In genomic region chr2:173874899-173875247, GRCh38 we compare ENCODE assay signal across 12 cellular contexts.
A peak's percentile ranks its signal among the peaks of the same experiment; 100 is the strongest.
DNase-seq lines count a peak whose midpoint lies in the region; ATAC-seq, FAIRE-seq and TF ChIP-seq lines count a peak whose summit lies in the region.
"Had no signal": no experiment of that assay in that cellular context is flagged by ENCODE, and none has a peak within 500 bp of the region (broad histone marks: within the 10 kb centered on the region; RNA-seq: fewer than 3 reads in every experiment).

No MANE protein-coding gene starts in this region.

- SMC1A ChIA-PET in GM12878 (lab: Charles Lee; ENCODE audit: uncharacterized antibody, unreplicated experiment), result interaction anchor here (0.9 to 1.9 kb wide), 5 partner anchors 10 to 198 kb away, joined by 3 to 5 read pairs (median 3); no protein-coding TSS in a partner anchor

- in situ Hi-C loops in GM12878 (cut with MboI), result no loop called here

- H3K27me3 ChIP-seq in GM12878 (replicated peaks in 1 of 2; ENCODE audit: control insufficient read depth in 2 of 2, insufficient read depth in 2 of 2, low read length in 1 of 2) (no peaks in the 10 kb centered on the region), PC-3 (ENCODE audit: low read length) (no peaks in the 10 kb centered on the region), BE2C (no peaks in the 10 kb centered on the region)
- H3K27me3 ChIP-seq: adrenal gland had no signal

- H3K4me1 ChIP-seq in GM12878 (ENCODE audit: control insufficient read depth, insufficient read depth, low read length) (peaks cover 12% of the 10 kb centered on the region), PC-3 (ENCODE audit: insufficient read depth, low read length) (peaks cover 10% of the 10 kb centered on the region), BE2C (no peaks in the 10 kb centered on the region)
- H3K4me1 ChIP-seq: adrenal gland had no signal

- DNase-seq in GM12865 (ENCODE audit: low read depth) (peak; percentile 80), GM12878 (ENCODE audit: low read depth, low spot score) (peak; percentile 84), PC-3 (no peak), DMS53 treated with DMSO at 0.1 percent for 48 hours (lab: John Stamatoyannopoulos, UW; ENCODE audit: unreplicated experiment) (no peak), BE2C (no peak), RWPE1 (ENCODE audit: low spot score) (no peak)
- DNase-seq: CD4-positive, alpha-beta T cell; NCI-H1694 had no signal

- ATAC-seq in GM19467 (IDR thresholded peaks at IDR 0.05; ENCODE audit: unreplicated experiment) (peak; percentile 96), HG03103 (IDR thresholded peaks at IDR 0.05; ENCODE audit: low read depth, unreplicated experiment) (peak; percentile 85), GM12878 (peak; percentile 99), PC-3 (no peak)

- H3K9me3 ChIP-seq in GM12878 (replicated peaks; ENCODE audit: control insufficient read depth, insufficient read depth, low read length), result no peaks in the 10 kb centered on the region; the same call in 2 of the 3 replicates
- no peaks in the 10 kb centered on the region for H3K9me3 ChIP-seq in PC-3 (ENCODE audit: low read length)
- no peaks in the 10 kb centered on the region for H3K9me3 ChIP-seq in BE2C
- H3K9me3 ChIP-seq: adrenal gland had no signal

- RAD21 ChIA-PET in GM12878 (lab: Charles Lee; ENCODE audit: unreplicated experiment), result interaction anchor here (1.0 kb wide), 1 partner anchor 24 kb away, joined by 3 read pairs; no protein-coding TSS in a partner anchor

- TF ChIP-seq EP300 in GM12878 (IDR thresholded peaks at IDR 0.05; ENCODE audit: borderline replicate concordance in 1 of 2, control insufficient read depth in 1 of 2, low read depth in 2 of 2, low read length in 2 of 2), result no peak

- no peaks in the 10 kb centered on the region for H3F3A ChIP-seq in PC-3 (ENCODE audit: low read length, unreplicated experiment)

- H3K9ac ChIP-seq in GM12878 (ENCODE audit: control insufficient read depth, insufficient read depth, low read length), result peak overlapping the region; percentile 4; the same call in 1 of the 2 replicates
- H3K9ac ChIP-seq in PC-3 (ENCODE audit: low read length), result no peak overlapping the region

- H3K4me2 ChIP-seq in GM12878 (ENCODE audit: control insufficient read depth, insufficient read depth) (peak overlapping the region; percentile 69), PC-3 (ENCODE audit: low read length) (no peak overlapping the region)

- H3K27ac ChIP-seq in GM12878 (ENCODE audit: control insufficient read depth, insufficient read depth), result no peak overlapping the region
- no peak overlapping the region for H3K27ac ChIP-seq in PC-3 (ENCODE audit: low read length)
- no peak overlapping the region for H3K27ac ChIP-seq in RWPE1
- H3K27ac ChIP-seq: VCaP had no signal

- BruUV-seq in GM12878 (replicated peaks; lab: Mats Ljungman, UMichigan) (no TSS peak), PC-3 (replicated peaks; lab: Mats Ljungman, UMichigan) (no TSS peak)

- TF ChIP-seq CTCF in GM12865 (IDR thresholded peaks at IDR 0.05; ENCODE audit: insufficient read depth, low read depth, low read length, missing control alignments) (no peak), GM12878 (IDR thresholded peaks at IDR 0.05 in 2 of 3, conservative IDR thresholded peaks at IDR 0.05 in 1 of 3; ENCODE audit: control insufficient read depth in 2 of 3, extremely low read depth in 1 of 3, insufficient read depth in 1 of 3, low read depth in 3 of 3, low read length in 3 of 3) (no peak), PC-3 (conservative IDR thresholded peaks at IDR 0.05; ENCODE audit: low read depth, low read length) (no peak), BE2C (IDR thresholded peaks at IDR 0.05; ENCODE audit: low read depth, low read length) (no peak), RWPE1 (conservative IDR thresholded peaks at IDR 0.05; ENCODE audit: low read depth) (no peak)

- H3K79me2 ChIP-seq in GM12878 (ENCODE audit: control insufficient read depth, insufficient read depth, low read length) (no peaks in the 10 kb centered on the region), PC-3 (ENCODE audit: low read length) (no peaks in the 10 kb centered on the region)

- H3K9me2 ChIP-seq in PC-3 (replicated peaks; ENCODE audit: low read length), result no peaks in the 10 kb centered on the region

- CTCF ChIA-PET in GM12878 (lab: Yijun Ruan, JAX), result interaction anchor here (0.6 to 1.4 kb wide), 2 partner anchors 9 to 17 kb away, joined by 3 to 4 read pairs; no protein-coding TSS in a partner anchor
- CTCF ChIA-PET in PC-3 (lab: Charles Lee), result no interaction called here
- CTCF ChIA-PET in RWPE1 (lab: Yijun Ruan, JAX), result interaction anchor here (0.8 kb wide), 1 partner anchor 16 kb away, joined by 3 read pairs; no protein-coding TSS in a partner anchor

- no peak for TF ChIP-seq RAD21 in GM12878 (IDR thresholded peaks at IDR 0.05; ENCODE audit: insufficient read depth, low read depth, low read length)

- 0% methylated on average over 1 of the region's 1 CpG for WGBS in GM12878 (ENCODE audit: insufficient coverage, insufficient replicate concordance, low lambda C conversion rate, missing lambda C conversion rate)

- intact Hi-C loops in GM12878 (cut with micrococcal nuclease; ENCODE audit: unreplicated experiment) (no loop called here), PC-3 (cut with micrococcal nuclease) (no loop called here)

- H3K4me3 ChIP-seq in GM12865 (ENCODE audit: low read depth, low read length), result no peak overlapping the region
- H3K4me3 ChIP-seq in GM12878, result no peak overlapping the region
- H3K4me3 ChIP-seq in PC-3 (ENCODE audit: low read length), result no peak overlapping the region
- H3K4me3 ChIP-seq in BE2C (ENCODE audit: low read depth, low read length), result no peak overlapping the region
- H3K4me3 ChIP-seq: adrenal gland had no signal

- no peaks in the 10 kb centered on the region for H4K20me1 ChIP-seq in GM12878 (ENCODE audit: control insufficient read depth, insufficient read depth)
- H4K20me1 ChIP-seq in PC-3 (ENCODE audit: low read length), result no peaks in the 10 kb centered on the region

- POLR2A ChIA-PET in GM12878 (lab: Charles Lee), result no interaction called here
- POLR2A ChIA-PET in PC-3 (lab: Charles Lee; ENCODE audit: unreplicated experiment), result no interaction called here
- POLR2A ChIA-PET in RWPE1 (lab: Yijun Ruan, JAX; ENCODE audit: low non-redundant PET), result no interaction called here

- no peak for FAIRE-seq in GM12878 (lab: Jason Lieb, UNC)

- no peak for TF ChIP-seq POLR2A in GM12878 (IDR thresholded peaks at IDR 0.05; ENCODE audit: low read depth, low read length)

- H2AFZ ChIP-seq in GM12878 (ENCODE audit: control insufficient read depth, low read depth, low read length), result no peak overlapping the region; the same call in 1 of the 2 replicates
- H2AFZ ChIP-seq in PC-3 (ENCODE audit: low read length), result no peak overlapping the region

- H3K36me3 ChIP-seq in GM12878 (ENCODE audit: control insufficient read depth in 2 of 2, insufficient read depth in 2 of 2, low read length in 1 of 2), result no peaks in the 10 kb centered on the region; a peak in 1 of 4 replicates
- no peaks in the 10 kb centered on the region for H3K36me3 ChIP-seq in PC-3 (ENCODE audit: low read depth, low read length)
- no peaks in the 10 kb centered on the region for H3K36me3 ChIP-seq in BE2C
- H3K36me3 ChIP-seq: adrenal gland had no signal

TF ChIP-seq in GM12878, 131 proteins besides CTCF, POLR2A, EP300 and RAD21:
- TF ChIP-seq HDGF (IDR thresholded peaks at IDR 0.05) (no peak), RUNX3 (IDR thresholded peaks at IDR 0.05; ENCODE audit: low read length) (peak; percentile 47), BHLHE40 (IDR thresholded peaks at IDR 0.05; ENCODE audit: borderline replicate concordance in 1 of 2, low read depth in 2 of 2, low read length in 1 of 2) (peak in 1 of 2 experiments; percentile 20; a peak in 1 of 4 replicates), GATAD2B (conservative IDR thresholded peaks at IDR 0.05; ENCODE audit: low read depth) (0 out of 2 replicates have a peak, but pooled peaks have one; percentile 24), PAX5 (IDR thresholded peaks at IDR 0.05; ENCODE audit: borderline replicate concordance, low read depth, low read length) (peak; percentile 90), ESRRA (IDR thresholded peaks at IDR 0.05; ENCODE audit: low read length) (no peak), ATF7 (IDR thresholded peaks at IDR 0.05; ENCODE audit: low read depth) (no peak), MTA2 (IDR thresholded peaks at IDR 0.05; ENCODE audit: low read depth) (peak; percentile 33; the same call in 1 of the 2 replicates), DPF2 (IDR thresholded peaks at IDR 0.05) (peak; percentile 39; the same call in 1 of the 2 replicates), EED (IDR thresholded peaks at IDR 0.05; ENCODE audit: low read depth) (peak; percentile 57), IKZF2 (IDR thresholded peaks at IDR 0.05) (peak; percentile 45 to 80; a peak in 3 of 4 replicates), NR2F1 (conservative IDR thresholded peaks at IDR 0.05) (peak; percentile 45), IKZF1 (conservative IDR thresholded peaks at IDR 0.05) (peak; percentile 62), MEF2B (IDR thresholded peaks at IDR 0.05; ENCODE audit: partially characterized antibody, poor library complexity, severe bottlenecking) (peak; percentile 8)
TF ChIP-seq in GM12878: peak in this region for 11.

Comparison
In these comparisons a context has a peak if more than half of its experiments do, and no peak if none do; other contexts are left out.
1. DNase-seq: peak in GM12865 (single experiment) and GM12878 (single experiment); none in PC-3 (single experiment), DMS53 treated with DMSO at 0.1 percent for 48 hours (single experiment), BE2C (single experiment) and RWPE1 (single experiment).